8 cellular contexts compared by ENCODE assay signal in the genomic region with DNA sequence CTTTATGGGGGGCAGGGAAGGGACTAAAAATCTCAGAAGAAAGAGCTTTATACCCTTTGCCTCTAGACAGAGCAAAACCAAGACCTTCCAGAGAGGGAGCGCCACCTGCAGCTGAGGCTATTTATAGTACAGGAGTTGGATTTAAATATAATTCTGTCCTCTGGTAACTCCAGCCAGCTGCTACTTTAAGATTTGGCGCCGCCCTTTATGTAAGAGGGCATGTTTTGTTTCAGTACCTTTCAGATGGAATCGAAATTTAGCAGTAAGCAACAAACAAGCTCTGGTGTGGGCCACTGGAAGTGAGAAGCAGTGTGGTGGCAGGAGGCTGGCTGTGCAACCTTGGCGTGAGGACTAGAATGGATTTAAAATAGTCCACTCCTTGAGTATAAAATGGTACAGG. TPM values are rescaled to one million over a fixed set of nuclear protein-coding genes. Genes with fewer than 3 reads are reported as not detected.
A peak's percentile ranks its signal among the peaks of the same experiment; 100 is the strongest.
DNase-seq lines count a peak whose midpoint lies in the region; ATAC-seq and TF ChIP-seq lines count a peak whose summit lies in the region.

No MANE protein-coding gene starts in this region.

- peak; percentile 89 for ATAC-seq in Right ventricle myocardium inferior
- peak; percentile 85 for ATAC-seq in mucosa of descending colon
- ATAC-seq in GM18861 (IDR thresholded peaks at IDR 0.05; ENCODE audit: unreplicated experiment), result no peak
- ATAC-seq in GM19324 (IDR thresholded peaks at IDR 0.05; ENCODE audit: low FRiP score, unreplicated experiment), result no peak

- H3K27me3 Mint-ChIP-seq in MCF 10A (ENCODE audit: insufficient read depth, unreplicated experiment), result peaks cover 9% of the 10 kb centered on the region

- no peaks in the 10 kb centered on the region for H3K9me3 Mint-ChIP-seq in MCF 10A (ENCODE audit: unreplicated experiment)

- H3K4me1 Mint-ChIP-seq in MCF 10A (ENCODE audit: insufficient read depth, unreplicated experiment), result peaks cover 5% of the 10 kb centered on the region

- no peak for DNase-seq in Right ventricle myocardium inferior (ENCODE audit: missing footprints)
- no peak for DNase-seq in right atrium auricular region (ENCODE audit: low spot score)
- peak; percentile 76 for DNase-seq in NOMO-1 treated with DMSO at 0.1 percent for 48 hours (lab: John Stamatoyannopoulos, UW; ENCODE audit: unreplicated experiment)
- DNase-seq in MCF 10A (ENCODE audit: unreplicated experiment), result peak; percentile 60
- peak in 2 of 3 donors; percentile 61 to 73 for DNase-seq in mucosa of descending colon
- no peak for DNase-seq in GM13976 (ENCODE audit: low spot score)

- H3K9me3 ChIP-seq in right atrium auricular region (no peaks in the 10 kb centered on the region), mucosa of descending colon (no peaks in the 10 kb centered on the region)

- BruUV-seq in MCF 10A (replicated peaks; lab: Mats Ljungman, UMichigan), result no TSS peak

- in situ Hi-C loops in GM13976 (cut with MboI; ENCODE audit: low sequenced_read_pairs, unreplicated experiment), result no loop called here

- H3K27me3 ChIP-seq in right atrium auricular region, result peaks cover 0 to 3% of the 10 kb centered on the region in 2 donors

- no peak overlapping the region for H3K4me3 Mint-ChIP-seq in MCF 10A (ENCODE audit: unreplicated experiment)

- TF ChIP-seq CTCF in right atrium auricular region (IDR thresholded peaks at IDR 0.05) (peak in 1 of 2 donors; percentile 61), MCF 10A (IDR thresholded peaks at IDR 0.05; ENCODE audit: unreplicated experiment) (peak; percentile 25), mucosa of descending colon (IDR thresholded peaks at IDR 0.05) (peak; percentile 6), GM13976 (IDR thresholded peaks at IDR 0.05; ENCODE audit: borderline replicate concordance, control extremely low read depth, extremely low read depth, insufficient read depth, missing control alignments) (no peak)

- POLR2A ChIA-PET in MCF 10A (lab: Yijun Ruan, JAX), result interaction anchor here (0.6 to 1.5 kb wide), 10 partner anchors 12 to 516 kb away, joined by 3 to 7 read pairs (median 3); partner anchors contain the start of genes CNTROB, RNF227, SLC35G6 and TRAPPC1

- H3K27ac ChIP-seq in right atrium auricular region, result no peak overlapping the region

- intact Hi-C loops in Right ventricle myocardium inferior (cut with DNase I), result no loop called here
- intact Hi-C loops in MCF 10A (cut with micrococcal nuclease), result no loop called here
- intact Hi-C loops in mucosa of descending colon (cut with DNase I, micrococcal nuclease), result no loop called here

- H3K36me3 ChIP-seq in right atrium auricular region (no peaks in the 10 kb centered on the region), mucosa of descending colon (ENCODE audit: low read depth) (no peaks in the 10 kb centered on the region)

- H3K36me3 Mint-ChIP-seq in MCF 10A (ENCODE audit: insufficient read depth, unreplicated experiment), result peaks cover 6% of the 10 kb centered on the region

- H3K4me3 ChIP-seq in right atrium auricular region, result no peak overlapping the region
- H3K4me3 ChIP-seq in mucosa of descending colon, result no peak overlapping the region

- H3K4me1 ChIP-seq in right atrium auricular region, result peaks cover 0 to 10% of the 10 kb centered on the region in 2 donors
- H3K4me1 ChIP-seq in mucosa of descending colon (ENCODE audit: low read depth), result peaks cover 2% of the 10 kb centered on the region

- CTCF ChIA-PET in MCF 10A (lab: Yijun Ruan, JAX), result interaction anchor here (0.6 to 1.9 kb wide), 16 partner anchors 11 to 193 kb away, joined by 3 to 6 read pairs (median 4); no protein-coding TSS in a partner anchor

- no peak overlapping the region for H3K27ac Mint-ChIP-seq in MCF 10A (ENCODE audit: low read depth, unreplicated experiment)

RNA-seq across cellular contexts. Expression of gene GUCY2D, which starts 5.2 kb away (rescaled TPM):
- total RNA-seq in Right ventricle myocardium inferior (0.35 TPM), right atrium auricular region (not detected), MCF 10A (2022) (not detected in 2 replicates), mucosa of descending colon (under 1 TPM in 1 of 3 donors, not detected in 2; 0.26 TPM)

RNA-seq across cellular contexts. Expression of gene ALOX15B, which starts 41.7 kb away (rescaled TPM):
- total RNA-seq in Right ventricle myocardium inferior (0.16 TPM), right atrium auricular region (1 to 10 TPM; 1.2 to 1.8 TPM), MCF 10A (2022) (18.5 and 27.6 TPM in 2 replicates), mucosa of descending colon (1 to 10 TPM in 2 of 3 donors, under 1 TPM in 1; 0.66 to 1.3 (median 1.1) TPM)

Comparison
In these comparisons a context has a peak if more than half of its experiments do, and no peak if none do; other contexts are left out.
1. ATAC-seq: peak in Right ventricle myocardium inferior (single experiment) and mucosa of descending colon (single experiment); none in GM18861 (single experiment) and GM19324 (single experiment).
2. DNase-seq: peak in NOMO-1 treated with DMSO at 0.1 percent for 48 hours (single experiment), MCF 10A (single experiment) and mucosa of descending colon (2 of 3); none in Right ventricle myocardium inferior (single experiment), right atrium auricular region (single experiment) and GM13976 (single experiment).